In the genomic region with DNA sequence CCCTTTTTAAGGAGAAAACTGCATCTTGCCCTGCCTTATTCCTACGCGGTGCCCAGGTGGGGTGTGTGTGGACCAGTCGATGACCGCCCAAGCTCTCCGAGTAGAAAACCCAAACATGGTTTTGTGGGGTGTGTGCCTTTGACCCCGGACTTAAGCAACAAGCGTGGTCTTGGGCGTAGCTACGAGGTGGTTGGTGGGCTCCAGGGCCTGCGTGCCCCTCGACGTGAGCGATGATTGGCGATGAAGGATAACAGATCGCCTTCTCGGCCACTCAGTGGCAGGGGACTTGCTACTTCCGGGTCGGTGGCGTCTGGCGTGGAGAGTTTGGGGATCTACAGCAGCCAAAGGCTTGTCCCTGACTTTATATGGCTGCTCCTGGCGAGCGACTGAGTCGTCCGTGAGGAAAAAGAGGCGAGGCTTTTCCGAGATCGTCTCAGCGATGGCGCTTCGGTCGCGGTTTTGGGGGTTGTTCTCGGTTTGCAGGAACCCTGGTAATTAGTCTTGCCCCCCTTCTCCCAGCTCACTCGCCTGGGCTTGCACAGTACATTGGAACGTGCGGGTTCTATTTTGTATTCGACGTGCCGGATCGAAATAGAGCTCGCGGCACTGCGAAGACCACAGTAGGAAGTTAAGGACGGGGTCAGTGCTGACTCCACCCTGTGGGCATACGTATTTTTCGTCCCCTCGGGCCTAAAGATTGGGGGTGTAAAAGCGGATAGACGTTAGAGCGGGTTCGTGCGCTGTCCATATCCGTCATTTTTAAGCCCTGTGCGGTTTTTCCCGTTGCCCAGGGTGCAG, we compare ENCODE assay signal across 1 cellular context.
TF ChIP-seq lines count a peak whose summit lies in the region.

A gene (plus strand): TSS at position 319 of the 798 bp plus-strand sequence. CDS start 121 bp downstream, at position 440.

TF ChIP-seq in GM12878, 131 proteins besides CTCF, POLR2A, EP300 and RAD21 (continued from another document):
- TF ChIP-seq, protein P1, sequence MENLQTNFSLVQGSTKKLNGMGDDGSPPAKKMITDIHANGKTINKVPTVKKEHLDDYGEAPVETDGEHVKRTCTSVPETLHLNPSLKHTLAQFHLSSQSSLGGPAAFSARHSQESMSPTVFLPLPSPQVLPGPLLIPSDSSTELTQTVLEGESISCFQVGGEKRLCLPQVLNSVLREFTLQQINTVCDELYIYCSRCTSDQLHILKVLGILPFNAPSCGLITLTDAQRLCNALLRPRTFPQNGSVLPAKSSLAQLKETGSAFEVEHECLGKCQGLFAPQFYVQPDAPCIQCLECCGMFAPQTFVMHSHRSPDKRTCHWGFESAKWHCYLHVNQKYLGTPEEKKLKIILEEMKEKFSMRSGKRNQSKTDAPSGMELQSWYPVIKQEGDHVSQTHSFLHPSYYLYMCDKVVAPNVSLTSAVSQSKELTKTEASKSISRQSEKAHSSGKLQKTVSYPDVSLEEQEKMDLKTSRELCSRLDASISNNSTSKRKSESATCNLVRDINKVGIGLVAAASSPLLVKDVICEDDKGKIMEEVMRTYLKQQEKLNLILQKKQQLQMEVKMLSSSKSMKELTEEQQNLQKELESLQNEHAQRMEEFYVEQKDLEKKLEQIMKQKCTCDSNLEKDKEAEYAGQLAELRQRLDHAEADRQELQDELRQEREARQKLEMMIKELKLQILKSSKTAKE (IDR thresholded peaks at IDR 0.05; ENCODE audit: low read depth, poor library complexity, severe bottlenecking) = no peak
- TF ChIP-seq ZNF384 (IDR thresholded peaks at IDR 0.05; ENCODE audit: borderline replicate concordance, low read depth, low read length) (no peak), DPF2 (IDR thresholded peaks at IDR 0.05) (peak; percentile 96), PAX8 (IDR thresholded peaks at IDR 0.05) (no peak; the same call in 1 of the 2 replicates), TAF1 (IDR thresholded peaks at IDR 0.05; ENCODE audit: borderline replicate concordance, low read depth, low read length) (peak; percentile 59; the same call in 1 of the 2 replicates), EGR1 (IDR thresholded peaks at IDR 0.05; ENCODE audit: borderline replicate concordance in 1 of 2, low read depth in 2 of 2, low read length in 2 of 2) (peak in 1 of 2 experiments; percentile 62; a peak in 1 of 3 replicates), CREB1 (IDR thresholded peaks at IDR 0.05; ENCODE audit: low read depth) (peak; percentile 86), SREBF2 (IDR thresholded peaks at IDR 0.05; ENCODE audit: low read length) (no peak), BRCA1 (IDR thresholded peaks at IDR 0.05; ENCODE audit: low read depth, low read length) (no peak), RUNX3 (IDR thresholded peaks at IDR 0.05; ENCODE audit: low read length) (peak; percentile 46), ATF7 (IDR thresholded peaks at IDR 0.05; ENCODE audit: low read depth) (no peak), FOXK2 (IDR thresholded peaks at IDR 0.05) (peak; percentile 73), TARDBP (IDR thresholded peaks at IDR 0.05; ENCODE audit: borderline replicate concordance) (no peak), KAT2A (conservative IDR thresholded peaks at IDR 0.05; ENCODE audit: control insufficient read depth, low read depth, low read length) (no peak)
- TF ChIP-seq, protein P2, sequence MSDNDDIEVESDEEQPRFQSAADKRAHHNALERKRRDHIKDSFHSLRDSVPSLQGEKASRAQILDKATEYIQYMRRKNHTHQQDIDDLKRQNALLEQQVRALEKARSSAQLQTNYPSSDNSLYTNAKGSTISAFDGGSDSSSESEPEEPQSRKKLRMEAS (IDR thresholded peaks at IDR 0.05; ENCODE audit: low read depth, low read length) = peak; percentile 78; the same call in 1 of the 2 replicates
- TF ChIP-seq, protein P3, sequence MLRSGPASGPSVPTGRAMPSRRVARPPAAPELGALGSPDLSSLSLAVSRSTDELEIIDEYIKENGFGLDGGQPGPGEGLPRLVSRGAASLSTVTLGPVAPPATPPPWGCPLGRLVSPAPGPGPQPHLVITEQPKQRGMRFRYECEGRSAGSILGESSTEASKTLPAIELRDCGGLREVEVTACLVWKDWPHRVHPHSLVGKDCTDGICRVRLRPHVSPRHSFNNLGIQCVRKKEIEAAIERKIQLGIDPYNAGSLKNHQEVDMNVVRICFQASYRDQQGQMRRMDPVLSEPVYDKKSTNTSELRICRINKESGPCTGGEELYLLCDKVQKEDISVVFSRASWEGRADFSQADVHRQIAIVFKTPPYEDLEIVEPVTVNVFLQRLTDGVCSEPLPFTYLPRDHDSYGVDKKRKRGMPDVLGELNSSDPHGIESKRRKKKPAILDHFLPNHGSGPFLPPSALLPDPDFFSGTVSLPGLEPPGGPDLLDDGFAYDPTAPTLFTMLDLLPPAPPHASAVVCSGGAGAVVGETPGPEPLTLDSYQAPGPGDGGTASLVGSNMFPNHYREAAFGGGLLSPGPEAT (IDR thresholded peaks at IDR 0.05; ENCODE audit: low read depth) = peak; percentile 77; the same call in 1 of the 2 replicates
- TF ChIP-seq, protein P4, sequence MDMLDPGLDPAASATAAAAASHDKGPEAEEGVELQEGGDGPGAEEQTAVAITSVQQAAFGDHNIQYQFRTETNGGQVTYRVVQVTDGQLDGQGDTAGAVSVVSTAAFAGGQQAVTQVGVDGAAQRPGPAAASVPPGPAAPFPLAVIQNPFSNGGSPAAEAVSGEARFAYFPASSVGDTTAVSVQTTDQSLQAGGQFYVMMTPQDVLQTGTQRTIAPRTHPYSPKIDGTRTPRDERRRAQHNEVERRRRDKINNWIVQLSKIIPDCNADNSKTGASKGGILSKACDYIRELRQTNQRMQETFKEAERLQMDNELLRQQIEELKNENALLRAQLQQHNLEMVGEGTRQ (IDR thresholded peaks at IDR 0.05; ENCODE audit: borderline replicate concordance, low read depth, low read length) = no peak
